ENCODE assay signal across 8 cellular contexts in the genomic region with DNA sequence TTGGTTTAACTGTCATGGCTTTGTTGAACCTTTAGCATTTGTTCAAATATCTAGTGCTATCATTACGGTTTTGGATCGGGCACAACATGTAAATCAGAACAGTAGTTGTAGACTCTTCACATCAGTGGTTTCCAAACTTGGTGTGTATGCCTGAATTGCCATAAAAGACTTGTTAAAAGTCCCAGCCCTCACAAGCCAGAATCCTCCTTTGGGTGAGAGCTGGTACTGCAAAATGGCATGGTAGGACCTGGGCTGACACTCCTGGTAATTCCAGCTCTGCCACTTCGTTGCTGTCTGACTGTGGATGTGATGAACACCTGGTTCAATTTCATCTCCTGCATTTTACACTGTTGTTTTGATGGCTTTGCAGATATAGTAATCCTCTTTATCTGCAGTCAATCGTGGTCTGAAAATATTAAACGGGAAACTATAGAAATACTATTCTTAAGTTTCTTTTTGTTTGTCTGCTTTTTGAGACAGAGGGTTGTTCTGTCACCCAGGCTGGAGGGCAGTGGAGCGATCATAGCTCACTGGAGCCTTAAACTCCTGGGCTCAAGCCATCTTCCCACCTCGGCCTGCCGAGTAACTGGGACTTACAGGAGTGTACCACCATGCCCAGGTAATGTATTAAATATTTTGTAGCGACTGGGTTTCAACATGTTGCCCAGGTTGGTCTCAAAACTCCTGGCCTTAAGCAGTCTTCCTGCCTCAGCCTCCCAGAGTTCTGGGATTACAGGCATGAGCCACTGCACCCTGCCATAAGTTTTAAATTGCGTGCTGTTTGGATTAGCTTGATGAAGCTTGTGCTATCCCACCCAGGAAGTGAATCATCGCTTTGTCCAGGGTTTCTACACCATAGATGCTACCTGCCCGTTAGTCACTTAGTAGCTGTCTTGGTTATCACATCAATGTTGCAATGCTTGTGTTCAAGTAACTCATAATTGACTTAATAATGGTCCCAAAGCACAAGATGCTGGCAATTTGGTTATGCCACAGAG.
DNase-seq lines count a peak whose midpoint lies in the region; ATAC-seq and TF ChIP-seq lines count a peak whose summit lies in the region.

No MANE protein-coding gene starts in this region.

- H3K27me3 ChIP-seq in thymus (ENCODE audit: control insufficient read depth, insufficient read depth) = no peaks in the 10 kb centered on the region

- H3K36me3 ChIP-seq in thymus (ENCODE audit: control insufficient read depth, insufficient read depth) = no peaks in the 10 kb centered on the region

- peak overlapping the region; percentile 36 for H3K27ac ChIP-seq in thymus (ENCODE audit: low read depth)

- H3K9me3 ChIP-seq in thymus (ENCODE audit: control insufficient read depth) = no peaks in the 10 kb centered on the region

- peak; percentile 71 for DNase-seq in activated CD8-positive, alpha-beta memory T cell treated with anti-CD3 and anti-CD28 coated beads for 24 hours
- no peak for DNase-seq in activated CD8-positive, alpha-beta memory T cell treated with anti-CD3 and anti-CD28 coated beads, Interleukin-2, amount 50 U/mL, for 48 hours
- peak; percentile 79 for DNase-seq in activated CD4-positive, alpha-beta T cell treated with anti-CD3 and anti-CD28 coated beads, Interleukin-2, amount 10 ng/mL, durations not matched to agents 24 days and 14 days
- DNase-seq in germinal center (ENCODE audit: low spot score) (peak; percentile 61), NCI-H128 (lab: John Stamatoyannopoulos, UW; ENCODE audit: unreplicated experiment) (no peak)

- no peak for ATAC-seq in HG02571 (IDR thresholded peaks at IDR 0.05; ENCODE audit: unreplicated experiment)

- peak; percentile 9; the same call in 1 of the 2 replicates for TF ChIP-seq RAD21 in Ishikawa (IDR thresholded peaks at IDR 0.05; ENCODE audit: low read depth)

- H3K9me3 Mint-ChIP-seq in activated CD4-positive, alpha-beta T cell treated with anti-CD3 and anti-CD28 coated beads, Interleukin-2, amount 10 ng/mL, durations not matched to agents 24 days and 14 days = no peaks in the 10 kb centered on the region

- H3K4me3 Mint-ChIP-seq in activated CD4-positive, alpha-beta T cell treated with anti-CD3 and anti-CD28 coated beads, Interleukin-2, amount 10 ng/mL, durations not matched to agents 24 days and 14 days = peak overlapping the region; percentile 89

- intact Hi-C loops in activated CD4-positive, alpha-beta T cell treated with anti-CD3 and anti-CD28 coated beads, Interleukin-2, amount 10 ng/mL, durations not matched to agents 24 days and 14 days (cut with micrococcal nuclease) = loop anchor here (1.0 kb wide), 4 partner anchors 13 to 92 kb away; partner anchors contain the start of genes ACAD9 and RAB7A

- peaks cover 14% of the 10 kb centered on the region for H3K36me3 Mint-ChIP-seq in activated CD4-positive, alpha-beta T cell treated with anti-CD3 and anti-CD28 coated beads, Interleukin-2, amount 10 ng/mL, durations not matched to agents 24 days and 14 days (ENCODE audit: low read depth)

- no peaks in the 10 kb centered on the region for H3K27me3 Mint-ChIP-seq in activated CD4-positive, alpha-beta T cell treated with anti-CD3 and anti-CD28 coated beads, Interleukin-2, amount 10 ng/mL, durations not matched to agents 24 days and 14 days

- peaks cover 76% of the 10 kb centered on the region for H3K4me1 Mint-ChIP-seq in activated CD4-positive, alpha-beta T cell treated with anti-CD3 and anti-CD28 coated beads, Interleukin-2, amount 10 ng/mL, durations not matched to agents 24 days and 14 days

- peak overlapping the region; percentile 100 for H3K27ac Mint-ChIP-seq in activated CD4-positive, alpha-beta T cell treated with anti-CD3 and anti-CD28 coated beads, Interleukin-2, amount 10 ng/mL, durations not matched to agents 24 days and 14 days

- WGBS in thymus = 95% methylated on average over 12 of the region's 12 CpGs

- no peak overlapping the region for H3K4me3 ChIP-seq in thymus (ENCODE audit: low read length)

- no peak for TF ChIP-seq EP300 in Ishikawa (IDR thresholded peaks at IDR 0.05; ENCODE audit: borderline replicate concordance)

- peaks cover 10% of the 10 kb centered on the region for H3K4me1 ChIP-seq in thymus (ENCODE audit: control insufficient read depth, insufficient read depth, low read length)

TF ChIP-seq in Ishikawa, 13 proteins besides CTCF, POLR2A, EP300 and RAD21:
- TF ChIP-seq, protein P1, sequence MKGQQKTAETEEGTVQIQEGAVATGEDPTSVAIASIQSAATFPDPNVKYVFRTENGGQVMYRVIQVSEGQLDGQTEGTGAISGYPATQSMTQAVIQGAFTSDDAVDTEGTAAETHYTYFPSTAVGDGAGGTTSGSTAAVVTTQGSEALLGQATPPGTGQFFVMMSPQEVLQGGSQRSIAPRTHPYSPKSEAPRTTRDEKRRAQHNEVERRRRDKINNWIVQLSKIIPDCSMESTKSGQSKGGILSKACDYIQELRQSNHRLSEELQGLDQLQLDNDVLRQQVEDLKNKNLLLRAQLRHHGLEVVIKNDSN (IDR thresholded peaks at IDR 0.05) = no peak
- TF ChIP-seq FOXM1 (IDR thresholded peaks at IDR 0.05; ENCODE audit: borderline replicate concordance, low read depth) = no peak
- TF ChIP-seq EGR1 (IDR thresholded peaks at IDR 0.05) = no peak
- TF ChIP-seq TAF1 (IDR thresholded peaks at IDR 0.05; ENCODE audit: low read depth) = no peak
- TF ChIP-seq YY1 (IDR thresholded peaks at IDR 0.05; ENCODE audit: low read depth) = no peak
- TF ChIP-seq TCF12 (IDR thresholded peaks at IDR 0.05; ENCODE audit: low read depth) = no peak
- TF ChIP-seq CEBPB (IDR thresholded peaks at IDR 0.05) = no peak
- TF ChIP-seq CREB1 (IDR thresholded peaks at IDR 0.05; ENCODE audit: low read depth) = no peak
- no peak for TF ChIP-seq REST (IDR thresholded peaks at IDR 0.05; ENCODE audit: low read depth)
- TF ChIP-seq, protein P2, sequence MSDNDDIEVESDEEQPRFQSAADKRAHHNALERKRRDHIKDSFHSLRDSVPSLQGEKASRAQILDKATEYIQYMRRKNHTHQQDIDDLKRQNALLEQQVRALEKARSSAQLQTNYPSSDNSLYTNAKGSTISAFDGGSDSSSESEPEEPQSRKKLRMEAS (IDR thresholded peaks at IDR 0.05) = no peak
- TF ChIP-seq TEAD4 (IDR thresholded peaks at IDR 0.05) = no peak

Comparison
In these comparisons a context has a peak if more than half of its experiments do, and no peak if none do; other contexts are left out.
1. DNase-seq: peak in activated CD8-positive, alpha-beta memory T cell treated with anti-CD3 and anti-CD28 coated beads for 24 hours (single experiment), activated CD4-positive, alpha-beta T cell treated with anti-CD3 and anti-CD28 coated beads, Interleukin-2, amount 10 ng/mL, durations not matched to agents 24 days and 14 days (single experiment) and germinal center (single experiment); none in activated CD8-positive, alpha-beta memory T cell treated with anti-CD3 and anti-CD28 coated beads, Interleukin-2, amount 50 U/mL, for 48 hours (single experiment) and NCI-H128 (single experiment).